Comparison of ENCODE assay signal across 30 cellular contexts in genomic region chr13:110681868-110682550, GRCh38.
"Had no signal": no experiment of that assay in that cellular context is flagged by ENCODE, and none has a peak within 500 bp of the region (broad histone marks: within the 10 kb centered on the region; RNA-seq: fewer than 3 reads in every experiment).

No MANE protein-coding gene starts in this region.

- H3K4me3 ChIP-seq: dorsolateral prefrontal cortex, gastrocnemius medialis, heart left ventricle, hepatocyte, lung, pancreas, right atrium auricular region, smooth muscle cell, thoracic aorta, transverse colon, upper lobe of right lung, uterus had no signal

- H3K27ac ChIP-seq: epithelial cell of prostate, gastrocnemius medialis, hepatocyte, pancreas, right atrium auricular region, thoracic aorta, upper lobe of right lung, uterus had no signal

- H2AFZ ChIP-seq: hepatocyte had no signal

- H3K4me2 ChIP-seq: hepatocyte, smooth muscle cell had no signal

- H3K4me1 ChIP-seq: gastrocnemius medialis, heart left ventricle, right atrium auricular region, upper lobe of right lung, uterus had no signal

- H3K4me3 Mint-ChIP-seq: memory B cell; naive thymus-derived CD4-positive, alpha-beta T cell; nephron; stimulated activated naive B cell treated with anti-CD40 and anti-IgM and Interleukin-4, amounts not matched to agents 10 μg/mL and 1 μg/mL and 100 μg/mL, for 72 hours; stimulated activated naive CD8-positive, alpha-beta T cell treated with anti-CD3 and anti-CD28 coated beads, Interleukin-15, Interleukin-2, amounts not matched to agents 100 ng/mL and 50 ng/mL, for 24 hours had no signal

- H3K27me3 ChIP-seq: dorsolateral prefrontal cortex, gastrocnemius medialis, heart left ventricle, hepatocyte, pancreas, right atrium auricular region, transverse colon, upper lobe of right lung, uterus had no signal

- ATAC-seq: esophagus mucosa; gastrocnemius medialis; heart left ventricle; left lobe of liver; naive thymus-derived CD4-positive, alpha-beta T cell; pancreas; sciatic nerve; stimulated activated naive B cell treated with anti-CD40 and anti-IgM and Interleukin-4, amounts not matched to agents 10 μg/mL and 1 μg/mL and 100 μg/mL, for 72 hours; upper lobe of right lung had no signal

- H3K27me3 Mint-ChIP-seq: memory B cell; naive thymus-derived CD4-positive, alpha-beta T cell; progenitor cell of endocrine pancreas; stimulated activated naive B cell treated with anti-CD40 and anti-IgM and Interleukin-4, amounts not matched to agents 10 μg/mL and 1 μg/mL and 100 μg/mL, for 72 hours; stimulated activated naive CD8-positive, alpha-beta T cell treated with anti-CD3 and anti-CD28 coated beads, Interleukin-15, Interleukin-2, amounts not matched to agents 100 ng/mL and 50 ng/mL, for 24 hours had no signal

- H3K9me3 Mint-ChIP-seq: memory B cell; naive thymus-derived CD4-positive, alpha-beta T cell; nephron; stimulated activated naive B cell treated with anti-CD40 and anti-IgM and Interleukin-4, amounts not matched to agents 10 μg/mL and 1 μg/mL and 100 μg/mL, for 72 hours had no signal

- DNase-seq: cerebellar nuclear complex; dorsolateral prefrontal cortex; effector CD4-positive, alpha-beta T cell; foreskin fibroblast; gastrocnemius medialis; heart left ventricle; kidney; midbrain; naive thymus-derived CD4-positive, alpha-beta T cell; occipital lobe; pancreas; stimulated activated CD4-positive, alpha-beta T cell treated with anti-CD3 and anti-CD28 coated beads, Interleukin-2, amount 100 ng/mL, for 24 hours; stimulated activated CD4-positive, alpha-beta T cell treated with anti-CD3 and anti-CD28 coated beads, Interleukin-4, amount 100 ng/mL, for 24 hours; stimulated activated naive B cell treated with anti-CD40 and anti-IgM and Interleukin-4, amounts not matched to agents 10 μg/mL and 1 μg/mL and 100 μg/mL, for 72 hours; transverse colon; upper lobe of right lung; uterus had no signal

- H3K27ac Mint-ChIP-seq: memory B cell; nephron; progenitor cell of endocrine pancreas; stimulated activated naive B cell treated with anti-CD40 and anti-IgM and Interleukin-4, amounts not matched to agents 10 μg/mL and 1 μg/mL and 100 μg/mL, for 72 hours; stimulated activated naive CD8-positive, alpha-beta T cell treated with anti-CD3 and anti-CD28 coated beads, Interleukin-15, Interleukin-2, amounts not matched to agents 100 ng/mL and 50 ng/mL, for 24 hours had no signal
